Comparison of ENCODE assay signal across 29 cellular contexts in genomic region chr2:99159594-99159993, GRCh38. TPM values are rescaled to one million over a fixed set of nuclear protein-coding genes. Genes with fewer than 3 reads are reported as not detected.
A peak's percentile ranks its signal among the peaks of the same experiment; 100 is the strongest.
DNase-seq lines count a peak whose midpoint lies in the region; ATAC-seq and TF ChIP-seq lines count a peak whose summit lies in the region.
"Had no signal": no experiment of that assay in that cellular context is flagged by ENCODE, and none has a peak within 500 bp of the region (broad histone marks: within the 10 kb centered on the region; RNA-seq: fewer than 3 reads in every experiment).

No MANE protein-coding gene starts in this region.

- no peaks in the 10 kb centered on the region; the same call in 1 of the 2 replicates for H3K4me1 ChIP-seq in Caco-2

- peak overlapping the region; percentile 68 for H3K27ac Mint-ChIP-seq in CD4-positive, alpha-beta T cell
- H3K27ac Mint-ChIP-seq in activated T-helper 17 cell treated with anti-CD3 and anti-CD28 coated beads, Interleukin-2, amount 50 U/mL, for 72 hours = peak overlapping the region; percentile 62
- H3K27ac Mint-ChIP-seq in memory B cell (peak overlapping the region; percentile 85), Caco-2 (ENCODE audit: unreplicated experiment) (no peak overlapping the region)
- H3K27ac Mint-ChIP-seq: activated CD8-positive, alpha-beta T cell treated with anti-CD3 and anti-CD28 coated beads, Interleukin-2, amount 10 ng/mL, durations not matched to agents 7 days and 5 days had no signal

- CTCF ChIA-PET in CD4-positive, alpha-beta T cell (lab: Charles Lee) = no interaction called here
- CTCF ChIA-PET in Caco-2 (lab: Charles Lee) = interaction anchor here (0.6 kb wide), 1 partner anchor 972 kb away, joined by 5 read pairs; no protein-coding TSS in a partner anchor

- peak overlapping the region; percentile 63 for H3K27ac ChIP-seq in C4-2B
- no peak overlapping the region for H3K27ac ChIP-seq in CD4-positive, alpha-beta T cell (ENCODE audit: low read depth, low read length)
- H3K27ac ChIP-seq: brain microvascular endothelial cell, gastroesophageal sphincter, hepatocyte, HL-60, KMS-11, right atrium auricular region had no signal

- intact Hi-C loops in CD4-positive, alpha-beta T cell (cut with DNase I, micrococcal nuclease) = loop anchor here (5.0 to 10.0 kb wide), 5 partner anchors 325 to 1165 kb away; partner anchors contain the start of genes COA5 (in 1 of the 2), REV1 (in 1 of the 2), TMEM131 (in 1 of the 2) and UNC50 (in 1 of the 2)
- intact Hi-C loops in Caco-2 (cut with micrococcal nuclease; ENCODE audit: unreplicated experiment) = no loop called here

- peaks cover 43% of the 10 kb centered on the region for H3K4me1 Mint-ChIP-seq in CD4-positive, alpha-beta T cell (ENCODE audit: low read depth)
- H3K4me1 Mint-ChIP-seq in activated T-helper 17 cell treated with anti-CD3 and anti-CD28 coated beads, Interleukin-2, amount 50 U/mL, for 72 hours = peaks cover 10% of the 10 kb centered on the region
- H3K4me1 Mint-ChIP-seq in memory B cell = peaks cover 24% of the 10 kb centered on the region
- peaks cover 7% of the 10 kb centered on the region for H3K4me1 Mint-ChIP-seq in Caco-2 (ENCODE audit: low read depth, unreplicated experiment)

- no peaks in the 10 kb centered on the region for H3K36me3 ChIP-seq in Caco-2 (ENCODE audit: control insufficient read depth, insufficient read depth, low read length)
- H3K36me3 ChIP-seq: brain microvascular endothelial cell, right atrium auricular region had no signal

- TF ChIP-seq CTCF in C4-2B (conservative IDR thresholded peaks at IDR 0.05) (no peak), Caco-2 (IDR thresholded peaks at IDR 0.05; ENCODE audit: insufficient read depth in 1 of 2, low read depth in 1 of 2, low read length in 1 of 2, severe bottlenecking in 1 of 2, unreplicated experiment in 1 of 2) (no peak)
- no peak for TF ChIP-seq CTCF in CD4-positive, alpha-beta T cell (IDR thresholded peaks at IDR 0.05)

- H3K4me3 Mint-ChIP-seq in CD4-positive, alpha-beta T cell = peak overlapping the region; percentile 26
- no peak overlapping the region for H3K4me3 Mint-ChIP-seq in activated T-helper 17 cell treated with anti-CD3 and anti-CD28 coated beads, Interleukin-2, amount 50 U/mL, for 72 hours
- H3K4me3 Mint-ChIP-seq in memory B cell (no peak overlapping the region), Caco-2 (ENCODE audit: unreplicated experiment) (no peak overlapping the region)
- H3K4me3 Mint-ChIP-seq: activated CD8-positive, alpha-beta T cell treated with anti-CD3 and anti-CD28 coated beads, Interleukin-2, amount 10 ng/mL, durations not matched to agents 7 days and 5 days had no signal

- peaks cover 74% of the 10 kb centered on the region for H3K36me3 Mint-ChIP-seq in CD4-positive, alpha-beta T cell (ENCODE audit: low read depth)
- H3K36me3 Mint-ChIP-seq in activated T-helper 17 cell treated with anti-CD3 and anti-CD28 coated beads, Interleukin-2, amount 50 U/mL, for 72 hours (ENCODE audit: low read depth) = peaks cover 56% of the 10 kb centered on the region
- H3K36me3 Mint-ChIP-seq in memory B cell = peaks cover 18% of the 10 kb centered on the region
- peaks cover 12% of the 10 kb centered on the region for H3K36me3 Mint-ChIP-seq in Caco-2 (ENCODE audit: insufficient read depth, unreplicated experiment)

- no peak for ATAC-seq in CD4-positive, alpha-beta T cell (ENCODE audit: poor library complexity)
- ATAC-seq in activated T-helper 17 cell treated with anti-CD3 and anti-CD28 coated beads, Interleukin-2, amount 50 U/mL, for 72 hours (replicated peaks) = no peak
- no peak for ATAC-seq in memory B cell (ENCODE audit: low read depth)
- ATAC-seq: activated CD8-positive, alpha-beta T cell treated with anti-CD3 and anti-CD28 coated beads, Interleukin-2, amount 10 ng/mL, durations not matched to agents 7 days and 5 days; gastroesophageal sphincter; left colon; stimulated activated naive CD8-positive, alpha-beta T cell treated with anti-CD3 and anti-CD28 coated beads, Interleukin-15, Interleukin-2, amounts not matched to agents 100 U/mL and 50 U/mL, for 24 hours had no signal

- no peak for DNase-seq in CD4-positive, alpha-beta T cell
- DNase-seq in memory B cell (ENCODE audit: low spot score in 2 of 2) (no peak), NCI-H345 (lab: John Stamatoyannopoulos, UW) (no peak), NOMO-1 (lab: John Stamatoyannopoulos, UW; ENCODE audit: unreplicated experiment in 2 of 2) (no peak), Caco-2 (no peak)
- DNase-seq in central memory CD4-positive, alpha-beta T cell = no peak
- DNase-seq: activated CD4-positive, alpha-beta T cell treated with anti-CD3 and anti-CD28 coated beads for 1 hour; activated CD8-positive, alpha-beta T cell treated with anti-CD3 and anti-CD28 coated beads, Interleukin-2, amount 10 ng/mL, durations not matched to agents 7 days and 5 days; activated gamma-delta T cell treated with Interleukin-2 at 50 U/mL for 16 hours; amygdala; brain microvascular endothelial cell; C1 segment of cervical spinal cord; EL; left colon; MG63; NCI-H1417 treated with DMSO at 0.1 percent for 48 hours; NCI-H2081 treated with DMSO at 0.1 percent for 48 hours; NCI-H226; NCI-H69; SHP77; small intestine; stimulated activated naive CD8-positive, alpha-beta T cell treated with anti-CD3 and anti-CD28 coated beads, Interleukin-15, Interleukin-2, amounts not matched to agents 100 U/mL and 50 U/mL, for 24 hours had no signal

- no peak overlapping the region for H3K4me3 ChIP-seq in Caco-2 (ENCODE audit: low read depth, low read length)
- H3K4me3 ChIP-seq: gastroesophageal sphincter, hepatocyte, MG63, right atrium auricular region had no signal

- no peaks in the 10 kb centered on the region for H3K27me3 ChIP-seq in CD4-positive, alpha-beta T cell (ENCODE audit: control insufficient read depth, insufficient read depth, low read length)
- H3K27me3 ChIP-seq in Caco-2 (replicated peaks; ENCODE audit: control insufficient read depth, insufficient read depth, low read length) = no peaks in the 10 kb centered on the region
- H3K27me3 ChIP-seq: brain microvascular endothelial cell, gastroesophageal sphincter, hepatocyte, MG63, right atrium auricular region had no signal

- no TSS peak for BruUV-seq in Caco-2 (replicated peaks; lab: Mats Ljungman, UMichigan)

- POLR2A ChIA-PET in CD4-positive, alpha-beta T cell (lab: Charles Lee) = no interaction called here
- POLR2A ChIA-PET in Caco-2 (lab: Charles Lee) = no interaction called here

- H3K9me3 ChIP-seq in CD4-positive, alpha-beta T cell (ENCODE audit: control insufficient read depth, low read length) = no peaks in the 10 kb centered on the region
- no peaks in the 10 kb centered on the region for H3K9me3 ChIP-seq in Caco-2
- H3K9me3 ChIP-seq: gastroesophageal sphincter, MG63, right atrium auricular region had no signal

- no peaks in the 10 kb centered on the region for H3K9me3 Mint-ChIP-seq in CD4-positive, alpha-beta T cell
- no peaks in the 10 kb centered on the region for H3K9me3 Mint-ChIP-seq in activated T-helper 17 cell treated with anti-CD3 and anti-CD28 coated beads, Interleukin-2, amount 50 U/mL, for 72 hours
- H3K9me3 Mint-ChIP-seq in memory B cell (no peaks in the 10 kb centered on the region), Caco-2 (ENCODE audit: unreplicated experiment) (no peaks in the 10 kb centered on the region)

- H3K27me3 Mint-ChIP-seq in CD4-positive, alpha-beta T cell = no peaks in the 10 kb centered on the region
- no peaks in the 10 kb centered on the region for H3K27me3 Mint-ChIP-seq in activated T-helper 17 cell treated with anti-CD3 and anti-CD28 coated beads, Interleukin-2, amount 50 U/mL, for 72 hours
- no peaks in the 10 kb centered on the region for H3K27me3 Mint-ChIP-seq in memory B cell
- H3K27me3 Mint-ChIP-seq in Caco-2 (ENCODE audit: insufficient read depth, unreplicated experiment) = no peaks in the 10 kb centered on the region

RNA-seq across cellular contexts. Expression of gene LIPT1, which starts 4.8 kb away (rescaled TPM):
- 10 to 100 TPM; 12.5 to 13.3 TPM for total RNA-seq in CD4-positive, alpha-beta T cell
- total RNA-seq in activated T-helper 17 cell treated with anti-CD3 and anti-CD28 coated beads, Interleukin-2, amount 50 U/mL, for 72 hours = 1 to 10 TPM; 3.3 to 5.5 TPM
- 9.4 and 10.2 TPM in 2 replicates for total RNA-seq in Caco-2 (2022)

RNA-seq across cellular contexts. Expression of gene TSGA10, which starts 4.9 kb away (rescaled TPM):
- 10 to 100 TPM; 10.6 to 11.0 TPM for total RNA-seq in CD4-positive, alpha-beta T cell
- total RNA-seq in activated T-helper 17 cell treated with anti-CD3 and anti-CD28 coated beads, Interleukin-2, amount 50 U/mL, for 72 hours = 1 to 10 TPM; 3.5 to 9.8 TPM
- 8.9 and 9.9 TPM in 2 replicates for total RNA-seq in Caco-2 (2022)

RNA-seq across cellular contexts. Expression of gene C2orf15, which starts 18.1 kb away (rescaled TPM):
- 1 to 10 TPM; 2.1 to 2.8 TPM for total RNA-seq in CD4-positive, alpha-beta T cell
- total RNA-seq in activated T-helper 17 cell treated with anti-CD3 and anti-CD28 coated beads, Interleukin-2, amount 50 U/mL, for 72 hours = 1 to 10 TPM; 1.9 TPM
- total RNA-seq in Caco-2 (2022) = 11.3 and 12.5 TPM in 2 replicates
- total RNA-seq: right atrium auricular region had no signal

RNA-seq across cellular contexts. Expression of gene MITD1, which starts 21.3 kb away (rescaled TPM):
- total RNA-seq in CD4-positive, alpha-beta T cell = 10 to 100 TPM; 14.1 to 14.6 TPM
- 10 to 100 TPM; 68.7 to 71.5 TPM for total RNA-seq in activated T-helper 17 cell treated with anti-CD3 and anti-CD28 coated beads, Interleukin-2, amount 50 U/mL, for 72 hours
- 29.3 and 30.5 TPM in 2 replicates for total RNA-seq in Caco-2 (2022)

RNA-seq across cellular contexts. Expression of gene MRPL30, which starts 21.4 kb away (rescaled TPM):
- 1 to 10 TPM; 8.6 to 9.5 TPM for total RNA-seq in CD4-positive, alpha-beta T cell
- 10 to 100 TPM; 25.7 to 26.0 TPM for total RNA-seq in activated T-helper 17 cell treated with anti-CD3 and anti-CD28 coated beads, Interleukin-2, amount 50 U/mL, for 72 hours
- total RNA-seq in Caco-2 (2022) = 49.9 and 51.2 TPM in 2 replicates
